In genomic region chr4:80216100-80216761, GRCh38 we compare ENCODE assay signal across 22 cellular contexts. TPM values are rescaled to one million over a fixed set of nuclear protein-coding genes. Genes with fewer than 3 reads are reported as not detected.
"Had no signal": no experiment of that assay in that cellular context is flagged by ENCODE, and none has a peak within 500 bp of the region (broad histone marks: within the 10 kb centered on the region; RNA-seq: fewer than 3 reads in every experiment).

No MANE protein-coding gene starts in this region.

- H3K36me3 Mint-ChIP-seq: activated CD4-positive, alpha-beta memory T cell treated with anti-CD3 and anti-CD28 coated beads for 36 hours; activated CD8-positive, alpha-beta memory T cell treated with anti-CD3 and anti-CD28 coated beads, Interleukin-2, amount 10 ng/mL, durations not matched to agents 7 days and 5 days; memory B cell; natural killer cell had no signal

- ATAC-seq: activated CD4-positive, alpha-beta T cell treated with anti-CD3 and anti-CD28 coated beads for 36 hours; activated CD8-positive, alpha-beta memory T cell treated with anti-CD3 and anti-CD28 coated beads, Interleukin-2, amount 10 ng/mL, durations not matched to agents 7 days and 5 days; activated naive CD8-positive, alpha-beta T cell treated with anti-CD3 and anti-CD28 coated beads, Interleukin-2, amount 50 U/mL, for 24 hours; right cardiac atrium had no signal

- H3K27me3 Mint-ChIP-seq: memory B cell had no signal

- H3K27ac Mint-ChIP-seq: activated CD4-positive, alpha-beta memory T cell treated with anti-CD3 and anti-CD28 coated beads for 36 hours; activated CD4-positive, alpha-beta T cell treated with anti-CD3 and anti-CD28 coated beads for 36 hours; activated CD8-positive, alpha-beta memory T cell treated with anti-CD3 and anti-CD28 coated beads, Interleukin-2, amount 10 ng/mL, durations not matched to agents 7 days and 5 days; activated naive CD4-positive, alpha-beta T cell treated with anti-CD3 and anti-CD28 coated beads for 36 hours; activated naive CD8-positive, alpha-beta T cell treated with anti-CD3 and anti-CD28 coated beads, Interleukin-2, amount 50 U/mL, for 24 hours; activated T-helper 2 cell treated with anti-CD3 and anti-CD28 coated beads, Interferon-gamma antibody, Interleukin-2, Interleukin-4, amounts not matched to agents 10 μg/mL and 5 μg/mL and 100 μg/mL, durations not matched to agents 14 hours and 24 hours and 36 hours; memory B cell; natural killer cell had no signal

- H3K4me3 Mint-ChIP-seq: activated CD4-positive, alpha-beta memory T cell treated with anti-CD3 and anti-CD28 coated beads for 36 hours; activated CD4-positive, alpha-beta T cell treated with anti-CD3 and anti-CD28 coated beads for 36 hours; activated CD8-positive, alpha-beta memory T cell treated with anti-CD3 and anti-CD28 coated beads, Interleukin-2, amount 10 ng/mL, durations not matched to agents 7 days and 5 days; activated naive CD4-positive, alpha-beta T cell treated with anti-CD3 and anti-CD28 coated beads for 36 hours; activated naive CD8-positive, alpha-beta T cell treated with anti-CD3 and anti-CD28 coated beads, Interleukin-2, amount 50 U/mL, for 24 hours; memory B cell; natural killer cell had no signal

- H3K36me3 ChIP-seq: neutrophil, transverse colon, vagina had no signal

- H3K9me3 Mint-ChIP-seq: activated CD4-positive, alpha-beta memory T cell treated with anti-CD3 and anti-CD28 coated beads for 36 hours; activated naive CD4-positive, alpha-beta T cell treated with anti-CD3 and anti-CD28 coated beads for 36 hours; activated naive CD8-positive, alpha-beta T cell treated with anti-CD3 and anti-CD28 coated beads, Interleukin-2, amount 50 U/mL, for 24 hours; activated T-helper 2 cell treated with anti-CD3 and anti-CD28 coated beads, Interferon-gamma antibody, Interleukin-2, Interleukin-4, amounts not matched to agents 10 μg/mL and 5 μg/mL and 100 μg/mL, durations not matched to agents 14 hours and 24 hours and 36 hours; memory B cell; natural killer cell had no signal

- H3K4me1 ChIP-seq: transverse colon, vagina had no signal

- DNase-seq: activated CD4-positive, alpha-beta memory T cell treated with anti-CD3 and anti-CD28 coated beads for 36 hours; activated CD4-positive, alpha-beta T cell treated with anti-CD3 and anti-CD28 coated beads for 36 hours; activated CD8-positive, alpha-beta memory T cell treated with anti-CD3 and anti-CD28 coated beads, Interleukin-2, amount 10 ng/mL, durations not matched to agents 7 days and 5 days; activated naive CD4-positive, alpha-beta T cell treated with anti-CD3 and anti-CD28 coated beads for 36 hours; activated naive CD8-positive, alpha-beta T cell treated with anti-CD3 and anti-CD28 coated beads, Interleukin-2, amount 50 U/mL, for 24 hours; activated T-cell treated with anti-CD3 and anti-CD28 coated beads, Interleukin-2, amount 50 U/mL, for 1 hour; islet precursor cell; natural killer cell; right cardiac atrium; stimulated activated CD4-positive, alpha-beta T cell treated with anti-CD3 and anti-CD28 coated beads, Interleukin-4, amount 100 ng/mL, for 4 hours; stimulated activated CD8-positive, alpha-beta memory T cell treated with anti-CD3 and anti-CD28 coated beads, Interleukin-4, amount 100 ng/mL, for 48 hours; stimulated activated naive CD4-positive, alpha-beta T cell treated with Interleukin-2 at 50 U/mL for 16 hours; T1000; transverse colon had no signal

- H3K27ac ChIP-seq: hepatocyte, neutrophil, skin epidermis, transverse colon, vagina had no signal

- H3K27me3 ChIP-seq: vagina had no signal

- H3K4me3 ChIP-seq: hepatocyte, skin epidermis, transverse colon, vagina had no signal

- H3K4me1 Mint-ChIP-seq: activated naive CD8-positive, alpha-beta T cell treated with anti-CD3 and anti-CD28 coated beads, Interleukin-2, amount 50 U/mL, for 24 hours; natural killer cell had no signal

- H3K9me3 ChIP-seq: neutrophil, transverse colon, vagina had no signal

RNA-seq across cellular contexts. Expression of gene FGF5, which starts 50.2 kb away (rescaled TPM):
- total RNA-seq: activated CD4-positive, alpha-beta memory T cell treated with anti-CD3 and anti-CD28 coated beads for 36 hours; activated CD4-positive, alpha-beta T cell treated with anti-CD3 and anti-CD28 coated beads for 36 hours; activated CD8-positive, alpha-beta memory T cell treated with anti-CD3 and anti-CD28 coated beads, Interleukin-2, amount 10 ng/mL, durations not matched to agents 7 days and 5 days; activated naive CD4-positive, alpha-beta T cell treated with anti-CD3 and anti-CD28 coated beads for 36 hours; hepatocyte; left lobe of liver; posterior vena cava; right cardiac atrium; vagina had no signal
- polyA plus RNA-seq: right cardiac atrium had no signal
